11 cellular contexts compared by ENCODE assay signal in the genomic region with DNA sequence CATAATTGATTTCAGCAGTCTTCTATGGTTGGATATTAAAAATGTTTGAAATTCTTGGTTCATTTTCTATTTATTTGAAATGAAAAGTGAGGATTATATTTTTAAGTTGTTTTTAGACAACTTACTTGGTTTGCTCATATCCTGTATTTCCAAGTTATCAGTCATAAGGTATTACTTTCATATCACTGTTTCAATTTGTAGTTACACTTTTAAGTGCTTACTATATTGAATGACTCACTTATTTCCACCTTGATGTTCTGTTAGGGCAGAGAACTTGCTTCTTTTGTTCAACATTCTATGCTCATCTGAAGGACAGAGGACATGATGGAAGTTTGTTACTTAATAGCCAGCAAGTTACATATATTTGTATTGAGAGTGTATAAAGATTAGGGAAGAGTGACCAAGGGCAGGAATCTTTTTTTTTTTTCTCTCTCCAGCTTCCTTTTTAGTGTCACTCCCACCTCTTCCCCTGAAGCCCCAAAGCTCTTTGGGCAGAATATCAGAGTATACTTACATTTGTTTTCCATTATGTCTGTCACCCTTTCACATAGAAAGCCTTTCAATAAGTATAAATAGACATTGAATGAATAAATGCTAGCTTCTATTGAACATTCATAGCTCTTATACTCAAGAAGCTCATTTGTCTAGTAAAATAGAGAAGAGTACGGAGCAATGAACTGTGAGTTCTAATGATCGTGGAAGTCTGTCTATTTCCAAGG. TPM values are rescaled to one million over a fixed set of nuclear protein-coding genes. Genes with fewer than 3 reads are reported as not detected.
DNase-seq lines count a peak whose midpoint lies in the region; ATAC-seq, FAIRE-seq and TF ChIP-seq lines count a peak whose summit lies in the region.
"Had no signal": no experiment of that assay in that cellular context is flagged by ENCODE, and none has a peak within 500 bp of the region (broad histone marks: within the 10 kb centered on the region; RNA-seq: fewer than 3 reads in every experiment).

No MANE protein-coding gene starts in this region.

- no peaks in the 10 kb centered on the region for H4K20me1 ChIP-seq in endothelial cell of umbilical vein (replicated peaks; ENCODE audit: control insufficient read depth, extremely low read depth, insufficient read depth, low read length)

- intact Hi-C loops in endothelial cell of umbilical vein (cut with micrococcal nuclease), result no loop called here
- intact Hi-C loops in vagina (cut with DNase I), result no loop called here

- no peaks in the 10 kb centered on the region for H3K9me1 ChIP-seq in endothelial cell of umbilical vein (replicated peaks; ENCODE audit: control insufficient read depth, extremely low read depth, insufficient read depth, low read length)

- dilution Hi-C loops in endothelial cell of umbilical vein (cut with MboI; ENCODE audit: extremely low pct_ligation_motif_present, low sequenced_read_pairs), result no loop called here

- H2AK5ac ChIP-seq in mesendoderm (ENCODE audit: low read length), result no peak overlapping the region

- peaks cover 8% of the 10 kb centered on the region for H3K4me1 ChIP-seq in endothelial cell of umbilical vein (ENCODE audit: control insufficient read depth, extremely low read depth, insufficient read depth, low read length)
- H3K4me1 ChIP-seq in mesendoderm (ENCODE audit: control insufficient read depth, low read depth, low read length), result no peaks in the 10 kb centered on the region
- no peaks in the 10 kb centered on the region for H3K4me1 ChIP-seq in vagina
- H3K4me1 ChIP-seq: SJCRH30 had no signal

- no TSS peak for BruUV-seq in endothelial cell of umbilical vein (replicated peaks; lab: Mats Ljungman, UMichigan)

- H4K5ac ChIP-seq in mesendoderm (ENCODE audit: low read length), result no peak overlapping the region

- H3K79me2 ChIP-seq in endothelial cell of umbilical vein (ENCODE audit: control insufficient read depth, insufficient read depth, low read length) (peaks cover 2% of the 10 kb centered on the region), mesendoderm (ENCODE audit: control insufficient read depth, insufficient read depth, low read length) (no peaks in the 10 kb centered on the region)

- no peak for TF ChIP-seq POLR2A in endothelial cell of umbilical vein (IDR thresholded peaks at IDR 0.05; ENCODE audit: low read depth, low read length)
- no peak for TF ChIP-seq POLR2A in vagina (IDR thresholded peaks at IDR 0.05)

- TF ChIP-seq CTCF in endothelial cell of umbilical vein (IDR thresholded peaks at IDR 0.05; ENCODE audit: extremely low read depth in 1 of 2, insufficient read depth in 1 of 2, low read depth in 1 of 2, low read length in 2 of 2), result no peak
- no peak for TF ChIP-seq CTCF in vagina (IDR thresholded peaks at IDR 0.05)

- H2BK15ac ChIP-seq in mesendoderm (replicated peaks; ENCODE audit: low read depth), result no peak overlapping the region

- peaks cover 2% of the 10 kb centered on the region for H3K79me1 ChIP-seq in mesendoderm (ENCODE audit: low read length)

- no peak overlapping the region for H2BK5ac ChIP-seq in mesendoderm (ENCODE audit: low read length)

- H3K27me3 ChIP-seq in endothelial cell of umbilical vein (ENCODE audit: control insufficient read depth in 2 of 2, insufficient read depth in 2 of 2, low read length in 2 of 2), result no peaks in the 10 kb centered on the region
- no peaks in the 10 kb centered on the region for H3K27me3 ChIP-seq in mesendoderm (ENCODE audit: insufficient read depth, low read length, poor library complexity)
- H3K27me3 ChIP-seq in vagina, result no peaks in the 10 kb centered on the region
- H3K27me3 ChIP-seq: SJCRH30 had no signal

- H3K36me3 ChIP-seq in endothelial cell of umbilical vein (ENCODE audit: control insufficient read depth in 2 of 2, extremely low read depth in 1 of 2, insufficient read depth in 2 of 2, low read length in 2 of 2), result peaks cover 0 to 4% of the 10 kb centered on the region in 2 experiments
- no peaks in the 10 kb centered on the region for H3K36me3 ChIP-seq in mesendoderm (ENCODE audit: control insufficient read depth, insufficient read depth, low read length)
- peaks cover 0 to 8% of the 10 kb centered on the region in 2 donors for H3K36me3 ChIP-seq in vagina
- H3K36me3 ChIP-seq: SJCRH30 had no signal

- ATAC-seq in GM18870 (IDR thresholded peaks at IDR 0.05; ENCODE audit: unreplicated experiment) (peak; percentile 99), GM21576 (IDR thresholded peaks at IDR 0.05; ENCODE audit: unreplicated experiment) (peak; percentile 95), HG03432 (IDR thresholded peaks at IDR 0.05; ENCODE audit: unreplicated experiment) (peak; percentile 99)

- no peak overlapping the region for H2BK120ac ChIP-seq in mesendoderm (ENCODE audit: low read depth, low read length)

- H3K9ac ChIP-seq in endothelial cell of umbilical vein (replicated peaks; ENCODE audit: extremely low read depth, insufficient read depth, low read length) (no peak overlapping the region), mesendoderm (ENCODE audit: low read length) (no peak overlapping the region)
- H3K9ac ChIP-seq: KMS-11 had no signal

- H2AFZ ChIP-seq in endothelial cell of umbilical vein (ENCODE audit: low read depth, low read length), result no peak overlapping the region

- H3K4me2 ChIP-seq in endothelial cell of umbilical vein (ENCODE audit: insufficient read depth, low read length) (peak overlapping the region; percentile 29), mesendoderm (ENCODE audit: low read length) (no peak overlapping the region)
- H3K4me2 ChIP-seq: KMS-11 had no signal

- H4K8ac ChIP-seq in mesendoderm (ENCODE audit: low read depth, low read length), result no peak overlapping the region

- H3K23ac ChIP-seq in mesendoderm (ENCODE audit: low read length), result no peak overlapping the region

- H3K56ac ChIP-seq in mesendoderm (ENCODE audit: low read length), result no peak overlapping the region

- H3K4me3 ChIP-seq in endothelial cell of umbilical vein (replicated peaks in 1 of 3; ENCODE audit: insufficient read depth in 1 of 3, low read depth in 1 of 3, low read length in 3 of 3), result no peak overlapping the region
- no peak overlapping the region for H3K4me3 ChIP-seq in mesendoderm (ENCODE audit: low read length)
- no peak overlapping the region for H3K4me3 ChIP-seq in vagina
- H3K4me3 ChIP-seq: SJCRH30 had no signal

- CTCF ChIA-PET in endothelial cell of umbilical vein (lab: Charles Lee), result interaction anchor here (0.9 to 2.3 kb wide), 3 partner anchors 14 to 70 kb away, joined by 3 to 10 read pairs (median 5); no protein-coding TSS in a partner anchor

- no peak for FAIRE-seq in endothelial cell of umbilical vein (lab: Jason Lieb, UNC)

- no peak overlapping the region for H3K18ac ChIP-seq in mesendoderm (ENCODE audit: low read length)

- H3K27ac ChIP-seq in endothelial cell of umbilical vein (ENCODE audit: insufficient read depth, low read depth, low read length) (no peak overlapping the region), mesendoderm (ENCODE audit: low read depth, low read length) (no peak overlapping the region), vagina (no peak overlapping the region)
- H3K27ac ChIP-seq: KMS-11, SJCRH30 had no signal

- WGBS in mesendoderm (ENCODE audit: extremely low coverage, insufficient coverage, low lambda C conversion rate), result no CpG with 5 or more reads among the region's 2 CpGs

- DNase-seq in endothelial cell of umbilical vein (ENCODE audit: low read depth, low spot score) (peak; percentile 30), mesendoderm (no peak), GM19240 (ENCODE audit: insufficient read length, low spot score) (no peak), vagina (ENCODE audit: extremely low spot score in 2 of 2) (no peak), A172 (ENCODE audit: low spot score) (no peak)
- DNase-seq: midbrain, SJCRH30 had no signal

- H3K9me3 ChIP-seq in endothelial cell of umbilical vein (replicated peaks; ENCODE audit: control insufficient read depth, insufficient read depth, low read length) (no peaks in the 10 kb centered on the region), vagina (no peaks in the 10 kb centered on the region)
- H3K9me3 ChIP-seq: SJCRH30 had no signal

- no peak overlapping the region for H3K4ac ChIP-seq in mesendoderm (ENCODE audit: low read depth, low read length)

- POLR2A ChIA-PET in endothelial cell of umbilical vein (lab: Charles Lee), result no interaction called here

TF ChIP-seq in endothelial cell of umbilical vein, 7 proteins besides CTCF, POLR2A, EP300 and RAD21:
- TF ChIP-seq GATA2 (IDR thresholded peaks at IDR 0.05; ENCODE audit: insufficient read depth, insufficient read length, low read depth, low read length) (peak; percentile 8), FOS (IDR thresholded peaks at IDR 0.05; ENCODE audit: borderline replicate concordance, insufficient read depth, low read length) (peak; percentile 57), POLR2AphosphoS5 (IDR thresholded peaks at IDR 0.05; ENCODE audit: insufficient read depth, low read depth, low read length) (no peak)

RNA-seq across cellular contexts. Expression of a gene that starts 28.1 kb away (rescaled TPM):
- total RNA-seq in endothelial cell of umbilical vein, result 45.8 and 47.3 TPM in 2 replicates
- polyA plus RNA-seq in endothelial cell of umbilical vein, result 13.8 and 19.5 TPM in 2 replicates
- 30.0 and 31.4 TPM in 2 replicates for polyA plus RNA-seq in endothelial cell of umbilical vein (2011; cell fraction: cytosol; rRNA removed)
- 50.0 and 52.8 TPM in 2 replicates for polyA plus RNA-seq in endothelial cell of umbilical vein (2011; cell fraction: nucleus; rRNA removed)
- 30.5 and 36.8 TPM in 2 replicates for polyA plus RNA-seq in endothelial cell of umbilical vein (2012)
- 31.7 and 48.6 TPM in 2 replicates for polyA minus RNA-seq in endothelial cell of umbilical vein
- polyA minus RNA-seq in endothelial cell of umbilical vein (2011; cell fraction: cytosol; rRNA and poly(A)+ RNA removed), result 11.0 TPM
- 98.2 and 127 TPM in 2 replicates for polyA minus RNA-seq in endothelial cell of umbilical vein (2011; cell fraction: nucleus; rRNA and poly(A)+ RNA removed)
- polyA plus RNA-seq in mesendoderm (2013, experiment 1 of 2), result 26.2 TPM
- 24.0 TPM for polyA plus RNA-seq in mesendoderm (2013, experiment 2 of 2)
- total RNA-seq in vagina, result 24.1 TPM
- 42.6 and 43.5 TPM in 2 replicates for total RNA-seq in A172 (2014; rRNA removed; shearing (Covaris generic))
